In genomic region chr5:35024911-35025510, GRCh38 we compare ENCODE assay signal across 2 cellular contexts.
TF ChIP-seq lines count a peak whose summit lies in the region.

No MANE protein-coding gene starts in this region.

TF ChIP-seq in liver, 16 proteins besides CTCF, POLR2A, EP300 and RAD21:
- peak; percentile 13 to 54 for TF ChIP-seq RXRA (IDR thresholded peaks at IDR 0.05)
- no peak for TF ChIP-seq FOXA1 (IDR thresholded peaks at IDR 0.05)
- TF ChIP-seq GABPA (IDR thresholded peaks at IDR 0.05 in 1 of 2, conservative IDR thresholded peaks at IDR 0.05 in 1 of 2), result no peak
- TF ChIP-seq HNF4A (conservative IDR thresholded peaks at IDR 0.05), result peak in 1 of 2 donors; percentile 28
- TF ChIP-seq NR2F2 (IDR thresholded peaks at IDR 0.05), result no peak
- no peak for TF ChIP-seq SP1 (IDR thresholded peaks at IDR 0.05)
- TF ChIP-seq YY1 (IDR thresholded peaks at IDR 0.05), result no peak
- TF ChIP-seq MAX (IDR thresholded peaks at IDR 0.05), result no peak
TF ChIP-seq in liver: peak in this region for 2.

TF ChIP-seq in HepG2, 621 proteins besides CTCF, POLR2A, EP300 and RAD21:
- TF ChIP-seq, protein P1, sequence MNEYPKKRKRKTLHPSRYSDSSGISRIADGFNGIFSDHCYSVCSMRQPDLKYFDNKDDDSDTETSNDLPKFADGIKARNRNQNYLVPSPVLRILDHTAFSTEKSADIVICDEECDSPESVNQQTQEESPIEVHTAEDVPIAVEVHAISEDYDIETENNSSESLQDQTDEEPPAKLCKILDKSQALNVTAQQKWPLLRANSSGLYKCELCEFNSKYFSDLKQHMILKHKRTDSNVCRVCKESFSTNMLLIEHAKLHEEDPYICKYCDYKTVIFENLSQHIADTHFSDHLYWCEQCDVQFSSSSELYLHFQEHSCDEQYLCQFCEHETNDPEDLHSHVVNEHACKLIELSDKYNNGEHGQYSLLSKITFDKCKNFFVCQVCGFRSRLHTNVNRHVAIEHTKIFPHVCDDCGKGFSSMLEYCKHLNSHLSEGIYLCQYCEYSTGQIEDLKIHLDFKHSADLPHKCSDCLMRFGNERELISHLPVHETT (CRISPR knock-in tag; conservative IDR thresholded peaks at IDR 0.05), result no peak
- TF ChIP-seq GTF3A (CRISPR knock-in tag; conservative IDR thresholded peaks at IDR 0.05) (no peak), IKZF1 (IDR thresholded peaks at IDR 0.05) (no peak), HMGXB4 (CRISPR knock-in tag; IDR thresholded peaks at IDR 0.05; ENCODE audit: borderline replicate concordance in 1 of 2, low read depth in 1 of 2) (no peak), ZFP1 (CRISPR knock-in tag; IDR thresholded peaks at IDR 0.05) (no peak), HOXD1 (CRISPR knock-in tag; IDR thresholded peaks at IDR 0.05) (no peak), ZBTB7B (CRISPR knock-in tag; IDR thresholded peaks at IDR 0.05) (no peak), AHR (CRISPR knock-in tag; IDR thresholded peaks at IDR 0.05) (no peak), ZNF724P (CRISPR knock-in tag; IDR thresholded peaks at IDR 0.05; ENCODE audit: borderline replicate concordance) (no peak), ZBTB10 (CRISPR knock-in tag; IDR thresholded peaks at IDR 0.05; ENCODE audit: borderline replicate concordance) (no peak), ZNF772 (CRISPR knock-in tag; IDR thresholded peaks at IDR 0.05) (no peak), ETV6 (CRISPR knock-in tag; conservative IDR thresholded peaks at IDR 0.05) (no peak), MAFF (IDR thresholded peaks at IDR 0.05; ENCODE audit: low read depth, low read length) (no peak)
- TF ChIP-seq, protein P2, sequence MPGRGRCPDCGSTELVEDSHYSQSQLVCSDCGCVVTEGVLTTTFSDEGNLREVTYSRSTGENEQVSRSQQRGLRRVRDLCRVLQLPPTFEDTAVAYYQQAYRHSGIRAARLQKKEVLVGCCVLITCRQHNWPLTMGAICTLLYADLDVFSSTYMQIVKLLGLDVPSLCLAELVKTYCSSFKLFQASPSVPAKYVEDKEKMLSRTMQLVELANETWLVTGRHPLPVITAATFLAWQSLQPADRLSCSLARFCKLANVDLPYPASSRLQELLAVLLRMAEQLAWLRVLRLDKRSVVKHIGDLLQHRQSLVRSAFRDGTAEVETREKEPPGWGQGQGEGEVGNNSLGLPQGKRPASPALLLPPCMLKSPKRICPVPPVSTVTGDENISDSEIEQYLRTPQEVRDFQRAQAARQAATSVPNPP (CRISPR knock-in tag; IDR thresholded peaks at IDR 0.05), result no peak
- TF ChIP-seq, protein P3, sequence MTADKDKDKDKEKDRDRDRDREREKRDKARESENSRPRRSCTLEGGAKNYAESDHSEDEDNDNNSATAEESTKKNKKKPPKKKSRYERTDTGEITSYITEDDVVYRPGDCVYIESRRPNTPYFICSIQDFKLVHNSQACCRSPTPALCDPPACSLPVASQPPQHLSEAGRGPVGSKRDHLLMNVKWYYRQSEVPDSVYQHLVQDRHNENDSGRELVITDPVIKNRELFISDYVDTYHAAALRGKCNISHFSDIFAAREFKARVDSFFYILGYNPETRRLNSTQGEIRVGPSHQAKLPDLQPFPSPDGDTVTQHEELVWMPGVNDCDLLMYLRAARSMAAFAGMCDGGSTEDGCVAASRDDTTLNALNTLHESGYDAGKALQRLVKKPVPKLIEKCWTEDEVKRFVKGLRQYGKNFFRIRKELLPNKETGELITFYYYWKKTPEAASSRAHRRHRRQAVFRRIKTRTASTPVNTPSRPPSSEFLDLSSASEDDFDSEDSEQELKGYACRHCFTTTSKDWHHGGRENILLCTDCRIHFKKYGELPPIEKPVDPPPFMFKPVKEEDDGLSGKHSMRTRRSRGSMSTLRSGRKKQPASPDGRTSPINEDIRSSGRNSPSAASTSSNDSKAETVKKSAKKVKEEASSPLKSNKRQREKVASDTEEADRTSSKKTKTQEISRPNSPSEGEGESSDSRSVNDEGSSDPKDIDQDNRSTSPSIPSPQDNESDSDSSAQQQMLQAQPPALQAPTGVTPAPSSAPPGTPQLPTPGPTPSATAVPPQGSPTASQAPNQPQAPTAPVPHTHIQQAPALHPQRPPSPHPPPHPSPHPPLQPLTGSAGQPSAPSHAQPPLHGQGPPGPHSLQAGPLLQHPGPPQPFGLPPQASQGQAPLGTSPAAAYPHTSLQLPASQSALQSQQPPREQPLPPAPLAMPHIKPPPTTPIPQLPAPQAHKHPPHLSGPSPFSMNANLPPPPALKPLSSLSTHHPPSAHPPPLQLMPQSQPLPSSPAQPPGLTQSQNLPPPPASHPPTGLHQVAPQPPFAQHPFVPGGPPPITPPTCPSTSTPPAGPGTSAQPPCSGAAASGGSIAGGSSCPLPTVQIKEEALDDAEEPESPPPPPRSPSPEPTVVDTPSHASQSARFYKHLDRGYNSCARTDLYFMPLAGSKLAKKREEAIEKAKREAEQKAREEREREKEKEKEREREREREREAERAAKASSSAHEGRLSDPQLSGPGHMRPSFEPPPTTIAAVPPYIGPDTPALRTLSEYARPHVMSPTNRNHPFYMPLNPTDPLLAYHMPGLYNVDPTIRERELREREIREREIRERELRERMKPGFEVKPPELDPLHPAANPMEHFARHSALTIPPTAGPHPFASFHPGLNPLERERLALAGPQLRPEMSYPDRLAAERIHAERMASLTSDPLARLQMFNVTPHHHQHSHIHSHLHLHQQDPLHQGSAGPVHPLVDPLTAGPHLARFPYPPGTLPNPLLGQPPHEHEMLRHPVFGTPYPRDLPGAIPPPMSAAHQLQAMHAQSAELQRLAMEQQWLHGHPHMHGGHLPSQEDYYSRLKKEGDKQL (CRISPR knock-in tag; IDR thresholded peaks at IDR 0.05; ENCODE audit: low read depth), result no peak
- TF ChIP-seq, protein P4, sequence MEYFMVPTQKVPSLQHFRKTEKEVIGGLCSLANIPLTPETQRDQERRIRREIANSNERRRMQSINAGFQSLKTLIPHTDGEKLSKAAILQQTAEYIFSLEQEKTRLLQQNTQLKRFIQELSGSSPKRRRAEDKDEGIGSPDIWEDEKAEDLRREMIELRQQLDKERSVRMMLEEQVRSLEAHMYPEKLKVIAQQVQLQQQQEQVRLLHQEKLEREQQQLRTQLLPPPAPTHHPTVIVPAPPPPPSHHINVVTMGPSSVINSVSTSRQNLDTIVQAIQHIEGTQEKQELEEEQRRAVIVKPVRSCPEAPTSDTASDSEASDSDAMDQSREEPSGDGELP (IDR thresholded peaks at IDR 0.05; ENCODE audit: borderline replicate concordance, low read depth), result no peak
